In genomic region chr7:129750091-129750870, GRCh38 we compare ENCODE assay signal across 1 cellular context.
TF ChIP-seq lines count a peak whose summit lies in the region.

No MANE protein-coding gene starts in this region.

TF ChIP-seq in K562, 482 proteins besides CTCF, POLR2A, EP300 and RAD21 (continued from another document and continues in another):
- TF ChIP-seq, protein P1, sequence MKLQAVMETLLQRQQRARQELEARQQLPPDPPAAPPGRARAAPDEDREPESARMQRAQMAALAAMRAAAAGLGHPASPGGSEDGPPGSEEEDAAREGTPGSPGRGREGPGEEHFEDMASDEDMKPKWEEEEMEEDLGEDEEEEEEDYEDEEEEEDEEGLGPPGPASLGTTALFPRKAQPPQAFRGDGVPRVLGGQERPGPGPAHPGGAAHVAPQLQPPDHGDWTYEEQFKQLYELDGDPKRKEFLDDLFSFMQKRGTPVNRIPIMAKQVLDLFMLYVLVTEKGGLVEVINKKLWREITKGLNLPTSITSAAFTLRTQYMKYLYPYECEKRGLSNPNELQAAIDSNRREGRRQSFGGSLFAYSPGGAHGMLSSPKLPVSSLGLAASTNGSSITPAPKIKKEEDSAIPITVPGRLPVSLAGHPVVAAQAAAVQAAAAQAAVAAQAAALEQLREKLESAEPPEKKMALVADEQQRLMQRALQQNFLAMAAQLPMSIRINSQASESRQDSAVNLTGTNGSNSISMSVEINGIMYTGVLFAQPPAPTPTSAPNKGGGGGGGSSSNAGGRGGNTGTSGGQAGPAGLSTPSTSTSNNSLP (IDR thresholded peaks at IDR 0.05; ENCODE audit: borderline replicate concordance, low read depth, low read length), result peak; percentile 48; the same call in 1 of the 2 replicates
- TF ChIP-seq, protein P2, sequence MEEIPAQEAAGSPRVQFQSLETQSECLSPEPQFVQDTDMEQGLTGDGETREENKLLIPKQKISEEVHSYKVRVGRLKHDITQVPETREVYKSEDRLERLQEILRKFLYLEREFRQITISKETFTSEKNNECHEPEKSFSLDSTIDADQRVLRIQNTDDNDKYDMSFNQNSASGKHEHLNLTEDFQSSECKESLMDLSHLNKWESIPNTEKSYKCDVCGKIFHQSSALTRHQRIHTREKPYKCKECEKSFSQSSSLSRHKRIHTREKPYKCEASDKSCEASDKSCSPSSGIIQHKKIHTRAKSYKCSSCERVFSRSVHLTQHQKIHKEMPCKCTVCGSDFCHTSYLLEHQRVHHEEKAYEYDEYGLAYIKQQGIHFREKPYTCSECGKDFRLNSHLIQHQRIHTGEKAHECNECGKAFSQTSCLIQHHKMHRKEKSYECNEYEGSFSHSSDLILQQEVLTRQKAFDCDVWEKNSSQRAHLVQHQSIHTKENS (CRISPR knock-in tag; IDR thresholded peaks at IDR 0.05), result no peak
- TF ChIP-seq HDAC3 (IDR thresholded peaks at IDR 0.05; ENCODE audit: borderline replicate concordance, partially characterized antibody) (peak; percentile 24), GABPB1 (CRISPR knock-in tag; IDR thresholded peaks at IDR 0.05) (0 out of 2 replicates have a peak, but pooled peaks have one; percentile 17), E2F6 (IDR thresholded peaks at IDR 0.05; ENCODE audit: borderline replicate concordance in 1 of 2, extremely low read depth in 1 of 2, insufficient read depth in 1 of 2, insufficient read length in 1 of 2, low read depth in 1 of 2, low read length in 1 of 2, poor library complexity in 1 of 2, severe bottlenecking in 1 of 2) (peak in 1 of 2 experiments; percentile 18), ADNP (tag; IDR thresholded peaks at IDR 0.05) (no peak), MTA1 (IDR thresholded peaks at IDR 0.05; ENCODE audit: borderline replicate concordance) (no peak), ETV1 (tag; conservative IDR thresholded peaks at IDR 0.05; ENCODE audit: low read depth) (no peak), CBX1 (IDR thresholded peaks at IDR 0.05; ENCODE audit: low read depth) (no peak), WHSC1 (IDR thresholded peaks at IDR 0.05; ENCODE audit: low read length) (peak; percentile 33), MEIS2 (IDR thresholded peaks at IDR 0.05; ENCODE audit: partially characterized antibody) (peak; percentile 67), TCF3 (CRISPR knock-in tag; IDR thresholded peaks at IDR 0.05) (peak; percentile 96), DMBX1 (CRISPR knock-in tag; IDR thresholded peaks at IDR 0.05; ENCODE audit: borderline replicate concordance) (peak; percentile 53; the same call in 1 of the 2 replicates), ZNF23 (CRISPR knock-in tag; IDR thresholded peaks at IDR 0.05) (no peak), CEBPG (CRISPR knock-in tag; IDR thresholded peaks at IDR 0.05) (peak; percentile 83), CEBPG (tag; conservative IDR thresholded peaks at IDR 0.05 in 1 of 2, IDR thresholded peaks at IDR 0.05 in 1 of 2) (peak in 1 of 2 experiments; percentile 67; a peak in 1 of 4 replicates), PHTF2 (CRISPR knock-in tag; IDR thresholded peaks at IDR 0.05) (no peak), CBX8 (IDR thresholded peaks at IDR 0.05; ENCODE audit: borderline replicate concordance, extremely low read depth, low read depth, low read length, poor library complexity, severe bottlenecking) (no peak), THRA (IDR thresholded peaks at IDR 0.05) (no peak), ZNF717 (CRISPR knock-in tag; IDR thresholded peaks at IDR 0.05) (no peak), XRCC4 (IDR thresholded peaks at IDR 0.05; ENCODE audit: extremely low read depth, insufficient read depth, insufficient read length) (no peak), ILK (tag; IDR thresholded peaks at IDR 0.05; ENCODE audit: borderline replicate concordance, low read depth) (no peak), CUX1 (CRISPR knock-in tag; IDR thresholded peaks at IDR 0.05) (peak; percentile 88), ZBTB49 (CRISPR knock-in tag; IDR thresholded peaks at IDR 0.05; ENCODE audit: borderline replicate concordance) (no peak), CBX3 (IDR thresholded peaks at IDR 0.05; ENCODE audit: borderline replicate concordance in 1 of 2, low read length in 2 of 2) (peak in 1 of 2 experiments; percentile 11; a peak in 1 of 3 replicates), IRF2 (CRISPR knock-in tag; IDR thresholded peaks at IDR 0.05) (no peak), CAMTA2 (CRISPR knock-in tag; conservative IDR thresholded peaks at IDR 0.05) (no peak), KHSRP (IDR thresholded peaks at IDR 0.05) (peak; percentile 36; the same call in 1 of the 2 replicates), ZNF76 (CRISPR knock-in tag; IDR thresholded peaks at IDR 0.05; ENCODE audit: borderline replicate concordance) (no peak), PTTG1 (tag; IDR thresholded peaks at IDR 0.05; ENCODE audit: low read depth) (no peak), CC2D1A (IDR thresholded peaks at IDR 0.05) (peak; percentile 71; the same call in 1 of the 2 replicates), HDAC2 (IDR thresholded peaks at IDR 0.05) (peak; percentile 58; the same call in 1 of the 2 replicates), CBX5 (IDR thresholded peaks at IDR 0.05; ENCODE audit: borderline replicate concordance, low read depth) (no peak), TBL1XR1 (IDR thresholded peaks at IDR 0.05; ENCODE audit: low read length in 2 of 2) (peak; percentile 69 to 73; a peak in 2 of 4 replicates), PTBP1 (IDR thresholded peaks at IDR 0.05; ENCODE audit: low read depth, low read length) (0 out of 2 replicates have a peak, but pooled peaks have one; percentile 29), DPF2 (IDR thresholded peaks at IDR 0.05) (peak; percentile 86), FOXM1 (IDR thresholded peaks at IDR 0.05; ENCODE audit: low read depth) (peak; percentile 74; the same call in 1 of the 2 replicates), FOXM1 (CRISPR knock-in tag; IDR thresholded peaks at IDR 0.05; ENCODE audit: low read depth) (no peak)
- TF ChIP-seq, protein P3, sequence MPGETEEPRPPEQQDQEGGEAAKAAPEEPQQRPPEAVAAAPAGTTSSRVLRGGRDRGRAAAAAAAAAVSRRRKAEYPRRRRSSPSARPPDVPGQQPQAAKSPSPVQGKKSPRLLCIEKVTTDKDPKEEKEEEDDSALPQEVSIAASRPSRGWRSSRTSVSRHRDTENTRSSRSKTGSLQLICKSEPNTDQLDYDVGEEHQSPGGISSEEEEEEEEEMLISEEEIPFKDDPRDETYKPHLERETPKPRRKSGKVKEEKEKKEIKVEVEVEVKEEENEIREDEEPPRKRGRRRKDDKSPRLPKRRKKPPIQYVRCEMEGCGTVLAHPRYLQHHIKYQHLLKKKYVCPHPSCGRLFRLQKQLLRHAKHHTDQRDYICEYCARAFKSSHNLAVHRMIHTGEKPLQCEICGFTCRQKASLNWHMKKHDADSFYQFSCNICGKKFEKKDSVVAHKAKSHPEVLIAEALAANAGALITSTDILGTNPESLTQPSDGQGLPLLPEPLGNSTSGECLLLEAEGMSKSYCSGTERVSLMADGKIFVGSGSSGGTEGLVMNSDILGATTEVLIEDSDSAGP (CRISPR knock-in tag; IDR thresholded peaks at IDR 0.05), result no peak
- TF ChIP-seq, protein P4, sequence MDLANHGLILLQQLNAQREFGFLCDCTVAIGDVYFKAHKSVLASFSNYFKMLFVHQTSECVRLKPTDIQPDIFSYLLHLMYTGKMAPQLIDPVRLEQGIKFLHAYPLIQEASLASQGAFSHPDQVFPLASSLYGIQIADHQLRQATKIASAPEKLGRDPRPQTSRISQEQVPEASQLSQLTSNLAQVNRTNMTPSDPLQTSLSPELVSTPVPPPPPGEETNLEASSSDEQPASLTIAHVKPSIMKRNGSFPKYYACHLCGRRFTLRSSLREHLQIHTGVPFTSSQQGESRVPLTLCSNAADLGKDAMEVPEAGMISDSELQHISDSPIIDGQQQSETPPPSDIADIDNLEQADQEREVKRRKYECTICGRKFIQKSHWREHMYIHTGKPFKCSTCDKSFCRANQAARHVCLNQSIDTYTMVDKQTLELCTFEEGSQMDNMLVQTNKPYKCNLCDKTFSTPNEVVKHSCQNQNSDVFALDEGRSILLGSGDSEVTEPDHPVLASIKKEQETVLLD (IDR thresholded peaks at IDR 0.05), result peak; percentile 63; the same call in 1 of the 2 replicates
- TF ChIP-seq, protein P5, sequence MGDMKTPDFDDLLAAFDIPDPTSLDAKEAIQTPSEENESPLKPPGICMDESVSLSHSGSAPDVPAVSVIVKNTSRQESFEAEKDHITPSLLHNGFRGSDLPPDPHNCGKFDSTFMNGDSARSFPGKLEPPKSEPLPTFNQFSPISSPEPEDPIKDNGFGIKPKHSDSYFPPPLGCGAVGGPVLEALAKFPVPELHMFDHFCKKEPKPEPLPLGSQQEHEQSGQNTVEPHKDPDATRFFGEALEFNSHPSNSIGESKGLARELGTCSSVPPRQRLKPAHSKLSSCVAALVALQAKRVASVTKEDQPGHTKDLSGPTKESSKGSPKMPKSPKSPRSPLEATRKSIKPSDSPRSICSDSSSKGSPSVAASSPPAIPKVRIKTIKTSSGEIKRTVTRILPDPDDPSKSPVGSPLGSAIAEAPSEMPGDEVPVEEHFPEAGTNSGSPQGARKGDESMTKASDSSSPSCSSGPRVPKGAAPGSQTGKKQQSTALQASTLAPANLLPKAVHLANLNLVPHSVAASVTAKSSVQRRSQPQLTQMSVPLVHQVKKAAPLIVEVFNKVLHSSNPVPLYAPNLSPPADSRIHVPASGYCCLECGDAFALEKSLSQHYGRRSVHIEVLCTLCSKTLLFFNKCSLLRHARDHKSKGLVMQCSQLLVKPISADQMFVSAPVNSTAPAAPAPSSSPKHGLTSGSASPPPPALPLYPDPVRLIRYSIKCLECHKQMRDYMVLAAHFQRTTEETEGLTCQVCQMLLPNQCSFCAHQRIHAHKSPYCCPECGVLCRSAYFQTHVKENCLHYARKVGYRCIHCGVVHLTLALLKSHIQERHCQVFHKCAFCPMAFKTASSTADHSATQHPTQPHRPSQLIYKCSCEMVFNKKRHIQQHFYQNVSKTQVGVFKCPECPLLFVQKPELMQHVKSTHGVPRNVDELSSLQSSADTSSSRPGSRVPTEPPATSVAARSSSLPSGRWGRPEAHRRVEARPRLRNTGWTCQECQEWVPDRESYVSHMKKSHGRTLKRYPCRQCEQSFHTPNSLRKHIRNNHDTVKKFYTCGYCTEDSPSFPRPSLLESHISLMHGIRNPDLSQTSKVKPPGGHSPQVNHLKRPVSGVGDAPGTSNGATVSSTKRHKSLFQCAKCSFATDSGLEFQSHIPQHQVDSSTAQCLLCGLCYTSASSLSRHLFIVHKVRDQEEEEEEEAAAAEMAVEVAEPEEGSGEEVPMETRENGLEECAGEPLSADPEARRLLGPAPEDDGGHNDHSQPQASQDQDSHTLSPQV (IDR thresholded peaks at IDR 0.05), result peak; percentile 56; the same call in 1 of the 2 replicates
